20 cellular contexts compared by ENCODE assay signal in genomic region chr6:705047-705446, GRCh38.
"Had no signal": no experiment of that assay in that cellular context is flagged by ENCODE, and none has a peak within 500 bp of the region (broad histone marks: within the 10 kb centered on the region; RNA-seq: fewer than 3 reads in every experiment).

No MANE protein-coding gene starts in this region.

- H3K4me3 ChIP-seq: psoas muscle, spleen, suprapubic skin, upper lobe of left lung had no signal

- H3K27me3 ChIP-seq: spleen, upper lobe of left lung had no signal

- DNase-seq: activated CD4-positive, alpha-beta memory T cell treated with anti-CD3 and anti-CD28 coated beads, Interleukin-2, amount 10 ng/mL, durations not matched to agents 7 days and 5 days; activated gamma-delta T cell; activated T-cell treated with anti-CD3 and anti-CD28 coated beads, Interleukin-2, amount 50 U/mL, for 48 hours; amygdala; cerebellar nuclear complex; dermis blood vessel endothelial cell; glutamatergic neuron; immature natural killer cell; left colon; mesenchymal stem cell; psoas muscle; spleen; stimulated activated CD4-positive, alpha-beta T cell treated with anti-CD3 and anti-CD28 coated beads, Interleukin-1b, Interleukin-23, amount 100 ng/mL, for 48 hours; stimulated activated naive B cell treated with anti-CD40 and anti-IgM and Interleukin-4, amounts not matched to agents 10 μg/mL and 1 μg/mL and 100 μg/mL, for 72 hours; T-helper 9 cell; upper lobe of left lung had no signal

- H3K36me3 ChIP-seq: spleen, suprapubic skin, upper lobe of left lung had no signal

- H3K27ac ChIP-seq: psoas muscle, spleen, suprapubic skin, upper lobe of left lung, VCaP had no signal

- H3K9me3 ChIP-seq: psoas muscle, spleen, suprapubic skin, upper lobe of left lung had no signal

- ATAC-seq: esophagus mucosa; left colon; psoas muscle; sciatic nerve; stimulated activated naive B cell treated with anti-CD40 and anti-IgM and Interleukin-4, amounts not matched to agents 10 μg/mL and 1 μg/mL and 100 μg/mL, for 72 hours had no signal

- H3K4me1 ChIP-seq: suprapubic skin had no signal
